In genomic region chr16:66553223-66553622, GRCh38 we compare ENCODE assay signal across 8 cellular contexts. TPM values are rescaled to one million over a fixed set of nuclear protein-coding genes. Genes with fewer than 3 reads are reported as not detected.
DNase-seq lines count a peak whose midpoint lies in the region; ATAC-seq and TF ChIP-seq lines count a peak whose summit lies in the region.

No MANE protein-coding gene starts in this region.

- H3K4me1 ChIP-seq in ascending aorta (peaks cover 11 to 24% of the 10 kb centered on the region in 2 donors), mucosa of descending colon (ENCODE audit: low read depth) (peaks cover 37% of the 10 kb centered on the region)

- H3K27me3 ChIP-seq in HL-60 (ENCODE audit: insufficient read depth, poor library complexity, severe bottlenecking) (no peaks in the 10 kb centered on the region), ascending aorta (no peaks in the 10 kb centered on the region)

- H3K36me3 ChIP-seq in ascending aorta (peaks cover under 1 to 5% of the 10 kb centered on the region in 2 donors), mucosa of descending colon (ENCODE audit: low read depth) (no peaks in the 10 kb centered on the region)

- H3K4me3 ChIP-seq in HL-60 (replicated peaks; ENCODE audit: insufficient read depth, low read length) (peak overlapping the region; percentile 65), ascending aorta (peak overlapping the region; percentile 67 to 78), mucosa of descending colon (peak overlapping the region; percentile 35)

- no peak for TF ChIP-seq CTCF in 22Rv1 (IDR thresholded peaks at IDR 0.05)
- TF ChIP-seq CTCF in HL-60 (IDR thresholded peaks at IDR 0.05; ENCODE audit: insufficient read depth, low read length): no peak
- no peak for TF ChIP-seq CTCF in ascending aorta (IDR thresholded peaks at IDR 0.05)
- no peak for TF ChIP-seq CTCF in mucosa of descending colon (IDR thresholded peaks at IDR 0.05)

- DNase-seq in HL-60 (ENCODE audit: low read depth in 1 of 2, low spot score in 1 of 2) (no peak), ascending aorta (ENCODE audit: low spot score in 2 of 2) (no peak), mucosa of descending colon (peak in 2 of 3 donors; percentile 47 to 53), sciatic nerve (ENCODE audit: low spot score) (no peak), NCI-H82 (lab: John Stamatoyannopoulos, UW) (no peak)

- ATAC-seq in mucosa of descending colon: peak; percentile 56
- ATAC-seq in sciatic nerve: no peak
- no peak for ATAC-seq in HG03108 (IDR thresholded peaks at IDR 0.05; ENCODE audit: unreplicated experiment)
- no peak for ATAC-seq in GM18517 (IDR thresholded peaks at IDR 0.05; ENCODE audit: unreplicated experiment)

- no peaks in the 10 kb centered on the region for H3K9me3 ChIP-seq in ascending aorta
- no peaks in the 10 kb centered on the region for H3K9me3 ChIP-seq in mucosa of descending colon

- intact Hi-C loops in ascending aorta (cut with DNase I): no loop called here
- intact Hi-C loops in mucosa of descending colon (cut with DNase I, micrococcal nuclease): no loop called here
- intact Hi-C loops in sciatic nerve (cut with DNase I): no loop called here

- H3K27ac ChIP-seq in 22Rv1: peak overlapping the region; percentile 91
- H3K27ac ChIP-seq in HL-60 (replicated peaks): peak overlapping the region; percentile 86
- H3K27ac ChIP-seq in ascending aorta: no peak overlapping the region

RNA-seq across cellular contexts. Expression of gene CKLF, which starts 0.8 kb away (rescaled TPM):
- total RNA-seq in ascending aorta (not detected), mucosa of descending colon (10 to 100 TPM; 26.9 to 42.0 (median 29.1) TPM), sciatic nerve (36.9 TPM)

RNA-seq across cellular contexts. Expression of gene TK2, which starts 3.3 kb away (rescaled TPM):
- total RNA-seq in ascending aorta (21.5 TPM), mucosa of descending colon (10 to 100 TPM; 14.4 to 29.4 (median 17.8) TPM), sciatic nerve (44.2 TPM)

RNA-seq across cellular contexts. Expression of gene CMTM1, which starts 13.0 kb away (rescaled TPM):
- not detected for total RNA-seq in ascending aorta
- total RNA-seq in mucosa of descending colon: 1 to 10 TPM; 3.1 to 6.1 (median 4.8) TPM
- total RNA-seq in sciatic nerve: 6.2 TPM

RNA-seq across cellular contexts. Expression of gene CMTM2, which starts 26.0 kb away (rescaled TPM):
- not detected for total RNA-seq in ascending aorta
- total RNA-seq in mucosa of descending colon: under 1 TPM in 1 of 3 donors, not detected in 2; 0.46 TPM
- total RNA-seq in sciatic nerve: 1.5 TPM

RNA-seq across cellular contexts. Expression of gene CMTM3, which starts 51.3 kb away (rescaled TPM):
- total RNA-seq in ascending aorta (42.6 TPM), mucosa of descending colon (10 to 100 TPM in 1 of 3 donors, 1 to 10 TPM in 2; 3.1 to 15.9 (median 9.3) TPM), sciatic nerve (44.5 TPM)

Comparison
In these comparisons a context has a peak if more than half of its experiments do, and no peak if none do; other contexts are left out.
1. H3K27ac ChIP-seq: peak in 22Rv1 (single experiment) and HL-60 (single experiment); none in ascending aorta (0 of 2).
2. DNase-seq: peak in mucosa of descending colon (2 of 3); none in HL-60 (0 of 2), ascending aorta (0 of 2), sciatic nerve (single experiment) and NCI-H82 (single experiment).
3. RNA of gene CKLF, which starts 0.8 kb away (total RNA-seq): 36.9 TPM in sciatic nerve (single experiment) and 26.9 to 42.0 TPM in mucosa of descending colon; not detected in ascending aorta (single experiment); every median in the first group is over 10 times any median in the second.
4. Peak in every context shown above with its lines, with median percentiles within 50 percentile points of each other: H3K4me3 ChIP-seq.